In the genomic region with DNA sequence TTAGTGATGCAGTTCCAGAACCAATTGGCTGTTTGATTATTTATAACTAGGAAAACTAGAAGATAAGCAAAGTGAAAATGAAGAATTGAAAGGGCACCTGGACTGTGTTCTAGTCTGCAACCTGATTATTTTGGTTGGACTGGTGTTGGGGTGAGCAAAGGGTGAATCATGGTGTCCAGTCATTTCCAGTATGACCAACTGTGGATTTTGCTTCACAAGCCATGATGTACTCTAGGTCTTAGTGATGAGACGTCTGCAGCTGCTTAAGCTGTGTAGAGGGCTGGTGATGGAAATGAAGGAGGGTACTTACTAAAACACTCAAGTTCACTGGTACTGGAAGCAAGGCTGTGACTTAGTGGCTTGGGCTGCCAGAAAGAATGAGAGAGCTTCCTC, we compare ENCODE assay signal across 19 cellular contexts.
DNase-seq lines count a peak whose midpoint lies in the region; ATAC-seq, FAIRE-seq and TF ChIP-seq lines count a peak whose summit lies in the region.
"Had no signal": no experiment of that assay in that cellular context is flagged by ENCODE, and none has a peak within 500 bp of the region (broad histone marks: within the 10 kb centered on the region; RNA-seq: fewer than 3 reads in every experiment).

No MANE protein-coding gene starts in this region.

- peak overlapping the region; percentile 46 for H3K4me3 Mint-ChIP-seq in Caco-2 (ENCODE audit: unreplicated experiment)
- H3K4me3 Mint-ChIP-seq: activated T-cell treated with anti-CD3 and anti-CD28 coated beads, Interleukin-2, amount 50 U/mL, for 72 hours had no signal

- no peak for ATAC-seq in GM19452 (IDR thresholded peaks at IDR 0.05; ENCODE audit: unreplicated experiment)
- no peak for ATAC-seq in GM18873 (IDR thresholded peaks at IDR 0.05; ENCODE audit: low FRiP score, unreplicated experiment)
- ATAC-seq: activated T-cell treated with anti-CD3 and anti-CD28 coated beads, Interleukin-2, amount 50 U/mL, for 72 hours; gastroesophageal sphincter; psoas muscle had no signal

- H3K27me3 ChIP-seq in Caco-2 (replicated peaks; ENCODE audit: control insufficient read depth, insufficient read depth, low read length) (no peaks in the 10 kb centered on the region), endothelial cell of umbilical vein (ENCODE audit: control insufficient read depth in 2 of 2, insufficient read depth in 2 of 2, low read length in 2 of 2) (no peaks in the 10 kb centered on the region)
- H3K27me3 ChIP-seq: gastroesophageal sphincter had no signal

- H3K9me3 Mint-ChIP-seq in Caco-2 (ENCODE audit: unreplicated experiment), result peaks cover 9% of the 10 kb centered on the region

- no peak for TF ChIP-seq POLR2A in endothelial cell of umbilical vein (IDR thresholded peaks at IDR 0.05; ENCODE audit: low read depth, low read length)

- peak overlapping the region; percentile 69 for H3K27ac Mint-ChIP-seq in Caco-2 (ENCODE audit: unreplicated experiment)
- H3K27ac Mint-ChIP-seq: activated T-cell treated with anti-CD3 and anti-CD28 coated beads, Interleukin-2, amount 50 U/mL, for 72 hours had no signal

- H3K9me3 ChIP-seq in Caco-2, result no peaks in the 10 kb centered on the region
- no peaks in the 10 kb centered on the region for H3K9me3 ChIP-seq in endothelial cell of umbilical vein (replicated peaks; ENCODE audit: control insufficient read depth, insufficient read depth, low read length)
- H3K9me3 ChIP-seq: gastroesophageal sphincter, psoas muscle had no signal

- H4K20me1 ChIP-seq in endothelial cell of umbilical vein (replicated peaks; ENCODE audit: control insufficient read depth, extremely low read depth, insufficient read depth, low read length), result no peaks in the 10 kb centered on the region

- intact Hi-C loops in Caco-2 (cut with micrococcal nuclease; ENCODE audit: unreplicated experiment), result loop anchor here (1.0 to 10.0 kb wide), 2 partner anchors 123 to 196 kb away; a partner anchor contains a TSS
- intact Hi-C loops in endothelial cell of umbilical vein (cut with micrococcal nuclease), result no loop called here

- H3K4me3 ChIP-seq in Caco-2 (ENCODE audit: low read depth, low read length) (no peak overlapping the region), endothelial cell of umbilical vein (replicated peaks in 1 of 3; ENCODE audit: insufficient read depth in 1 of 3, low read depth in 1 of 3, low read length in 3 of 3) (no peak overlapping the region)
- H3K4me3 ChIP-seq: gastroesophageal sphincter, psoas muscle had no signal

- POLR2A ChIA-PET in Caco-2 (lab: Charles Lee) (interaction anchor here (0.6 kb wide), 1 partner anchor 24 kb away, joined by 3 read pairs; no protein-coding TSS in a partner anchor), endothelial cell of umbilical vein (lab: Charles Lee) (no interaction called here)

- H3K9me1 ChIP-seq in endothelial cell of umbilical vein (replicated peaks; ENCODE audit: control insufficient read depth, extremely low read depth, insufficient read depth, low read length), result no peaks in the 10 kb centered on the region

- H3K79me2 ChIP-seq in endothelial cell of umbilical vein (ENCODE audit: control insufficient read depth, insufficient read depth, low read length), result no peaks in the 10 kb centered on the region

- DNase-seq in Caco-2 (peak in 1 of 2 experiments; percentile 10), NCI-H460 (ENCODE audit: extremely low read depth, low read depth) (peak; percentile 9), endothelial cell of umbilical vein (ENCODE audit: low read depth, low spot score) (peak; percentile 64), myocyte (ENCODE audit: low read depth) (peak; percentile 77), SIG-M5 treated with dmso at 0.1 percent for 504 hours (lab: John Stamatoyannopoulos, UW; ENCODE audit: unreplicated experiment) (no peak), NCI-H526 treated with DMSO at 0.1 percent for 48 hours (lab: John Stamatoyannopoulos, UW) (no peak)
- DNase-seq: activated T-cell treated with anti-CD3 and anti-CD28 coated beads, Interleukin-2, amount 50 U/mL, for 72 hours; amniotic stem cell; C1 segment of cervical spinal cord; islet precursor cell; KBM-7; NCI-H1436 treated with DMSO at 0.1 percent for 48 hours; NCI-H524 treated with DMSO at 0.1 percent for 48 hours; psoas muscle; T-helper 9 cell had no signal

- no peak overlapping the region for H3K9ac ChIP-seq in endothelial cell of umbilical vein (replicated peaks; ENCODE audit: extremely low read depth, insufficient read depth, low read length)

- H2AFZ ChIP-seq in endothelial cell of umbilical vein (ENCODE audit: low read depth, low read length), result peak overlapping the region; percentile 5

- H3K4me2 ChIP-seq in endothelial cell of umbilical vein (ENCODE audit: insufficient read depth, low read length), result no peak overlapping the region

- peak overlapping the region; percentile 13 for H3K27ac ChIP-seq in endothelial cell of umbilical vein (ENCODE audit: insufficient read depth, low read depth, low read length)
- H3K27ac ChIP-seq: gastroesophageal sphincter, psoas muscle had no signal

- CTCF ChIA-PET in Caco-2 (lab: Charles Lee), result interaction anchor here (0.5 kb wide), 1 partner anchor 193 kb away, joined by 5 read pairs; a partner anchor contains a TSS
- CTCF ChIA-PET in endothelial cell of umbilical vein (lab: Charles Lee), result no interaction called here

- no peak for TF ChIP-seq CTCF in Caco-2 (IDR thresholded peaks at IDR 0.05; ENCODE audit: insufficient read depth in 1 of 2, low read depth in 1 of 2, low read length in 1 of 2, severe bottlenecking in 1 of 2, unreplicated experiment in 1 of 2)
- TF ChIP-seq CTCF in endothelial cell of umbilical vein (IDR thresholded peaks at IDR 0.05; ENCODE audit: extremely low read depth in 1 of 2, insufficient read depth in 1 of 2, low read depth in 1 of 2, low read length in 2 of 2), result no peak

- peak; percentile 62 for FAIRE-seq in endothelial cell of umbilical vein (lab: Jason Lieb, UNC)
- FAIRE-seq: GM12892 had no signal

- H3K36me3 ChIP-seq in Caco-2 (ENCODE audit: control insufficient read depth, insufficient read depth, low read length) (no peaks in the 10 kb centered on the region), endothelial cell of umbilical vein (ENCODE audit: control insufficient read depth in 2 of 2, extremely low read depth in 1 of 2, insufficient read depth in 2 of 2, low read length in 2 of 2) (no peaks in the 10 kb centered on the region)
- H3K36me3 ChIP-seq: gastroesophageal sphincter had no signal

- H3K4me1 Mint-ChIP-seq in Caco-2 (ENCODE audit: low read depth, unreplicated experiment), result peaks cover 48% of the 10 kb centered on the region

- H3K36me3 Mint-ChIP-seq in Caco-2 (ENCODE audit: insufficient read depth, unreplicated experiment), result peaks cover 7% of the 10 kb centered on the region

- peaks cover 44% of the 10 kb centered on the region for H3K4me1 ChIP-seq in Caco-2
- H3K4me1 ChIP-seq in endothelial cell of umbilical vein (ENCODE audit: control insufficient read depth, extremely low read depth, insufficient read depth, low read length), result peaks cover 21% of the 10 kb centered on the region
- H3K4me1 ChIP-seq: gastroesophageal sphincter, psoas muscle had no signal

- H3K27me3 Mint-ChIP-seq in Caco-2 (ENCODE audit: insufficient read depth, unreplicated experiment), result no peaks in the 10 kb centered on the region

- no TSS peak for BruUV-seq in Caco-2 (replicated peaks; lab: Mats Ljungman, UMichigan)
- BruUV-seq in endothelial cell of umbilical vein (replicated peaks; lab: Mats Ljungman, UMichigan), result no TSS peak

- dilution Hi-C loops in endothelial cell of umbilical vein (cut with MboI; ENCODE audit: extremely low pct_ligation_motif_present, low sequenced_read_pairs), result no loop called here

TF ChIP-seq in endothelial cell of umbilical vein, 7 proteins besides CTCF, POLR2A, EP300 and RAD21:
- TF ChIP-seq GATA2 (IDR thresholded peaks at IDR 0.05; ENCODE audit: insufficient read depth, insufficient read length, low read depth, low read length), result peak; percentile 41
- no peak for TF ChIP-seq MYC (IDR thresholded peaks at IDR 0.05; ENCODE audit: low read depth, low read length)
- TF ChIP-seq POLR2AphosphoS5 (IDR thresholded peaks at IDR 0.05; ENCODE audit: insufficient read depth, low read depth, low read length), result peak; percentile 68
- peak; percentile 64 for TF ChIP-seq JUN (IDR thresholded peaks at IDR 0.05; ENCODE audit: borderline replicate concordance, insufficient read depth, insufficient read length, low read depth)
- TF ChIP-seq FOS (IDR thresholded peaks at IDR 0.05; ENCODE audit: borderline replicate concordance, insufficient read depth, low read length), result peak; percentile 99

Comparison
In these comparisons a context has a peak if more than half of its experiments do, and no peak if none do; other contexts are left out.
1. DNase-seq: peak in NCI-H460 (single experiment), endothelial cell of umbilical vein (single experiment) and myocyte (single experiment); none in SIG-M5 treated with dmso at 0.1 percent for 504 hours (single experiment) and NCI-H526 treated with DMSO at 0.1 percent for 48 hours (single experiment).